ENCODE assay signal across 1 cellular context in genomic region chr11:65856689-65857499, GRCh38.
TF ChIP-seq lines count a peak whose summit lies in the region.

No MANE protein-coding gene starts in this region.

TF ChIP-seq in K562, 482 proteins besides CTCF, POLR2A, EP300 and RAD21 (continued from another document and continues in another):
- TF ChIP-seq CREB3L1 (IDR thresholded peaks at IDR 0.05; ENCODE audit: borderline replicate concordance, low read depth), result no peak
- TF ChIP-seq TOE1 (IDR thresholded peaks at IDR 0.05; ENCODE audit: borderline replicate concordance), result peak; percentile 92
- peak; percentile 14; the same call in 1 of the 2 replicates for TF ChIP-seq TOE1 (CRISPR knock-in tag; IDR thresholded peaks at IDR 0.05; ENCODE audit: borderline replicate concordance, low read depth)
- no peak for TF ChIP-seq FOXM1 (IDR thresholded peaks at IDR 0.05; ENCODE audit: low read depth)
- TF ChIP-seq FOXM1 (CRISPR knock-in tag; IDR thresholded peaks at IDR 0.05; ENCODE audit: low read depth), result no peak; the same call in none of the 2 replicates
- TF ChIP-seq FOXP1 (CRISPR knock-in tag; IDR thresholded peaks at IDR 0.05), result peak; percentile 38; the same call in 1 of the 2 replicates
- no peak for TF ChIP-seq ATF2 (CRISPR knock-in tag; IDR thresholded peaks at IDR 0.05)
- peak; percentile 89 for TF ChIP-seq ZFX (CRISPR knock-in tag; IDR thresholded peaks at IDR 0.05)
- peak; percentile 95 for TF ChIP-seq USF2 (CRISPR knock-in tag; IDR thresholded peaks at IDR 0.05)
- TF ChIP-seq AFF4 (CRISPR knock-in tag; IDR thresholded peaks at IDR 0.05), result no peak
- TF ChIP-seq PKNOX1 (IDR thresholded peaks at IDR 0.05), result 0 out of 2 replicates have a peak, but pooled peaks have one; percentile 13
- no peak for TF ChIP-seq HINFP (tag; conservative IDR thresholded peaks at IDR 0.05; ENCODE audit: low read depth)
- no peak for TF ChIP-seq GTF3C2 (IDR thresholded peaks at IDR 0.05; ENCODE audit: borderline replicate concordance, extremely low read depth, insufficient read length)
- TF ChIP-seq ATF1 (CRISPR knock-in tag; IDR thresholded peaks at IDR 0.05), result no peak
- 0 out of 2 replicates have a peak, but pooled peaks have one; percentile 35 for TF ChIP-seq ATF1 (tag; IDR thresholded peaks at IDR 0.05)
- no peak for TF ChIP-seq ZNF140 (CRISPR knock-in tag; IDR thresholded peaks at IDR 0.05)
- no peak for TF ChIP-seq NFYB (IDR thresholded peaks at IDR 0.05; ENCODE audit: extremely low read depth, insufficient read length)
- no peak for TF ChIP-seq MBD1 (CRISPR knock-in tag; IDR thresholded peaks at IDR 0.05)
- peak; percentile 75; the same call in 1 of the 2 replicates for TF ChIP-seq GABPB1 (CRISPR knock-in tag; IDR thresholded peaks at IDR 0.05)
- TF ChIP-seq CHCHD3 (CRISPR knock-in tag; IDR thresholded peaks at IDR 0.05), result no peak
- TF ChIP-seq JUN (IDR thresholded peaks at IDR 0.05; ENCODE audit: borderline replicate concordance, low read depth, low read length), result no peak; the same call in 1 of the 2 replicates
- TF ChIP-seq JUN (CRISPR knock-in tag; IDR thresholded peaks at IDR 0.05; ENCODE audit: borderline replicate concordance), result 0 out of 2 replicates have a peak, but pooled peaks have one; percentile 45
- TF ChIP-seq SMAD2 (IDR thresholded peaks at IDR 0.05; ENCODE audit: low read depth, low read length), result no peak
- no peak for TF ChIP-seq U2AF2 (optimal IDR thresholded peaks at IDR 0.05; ENCODE audit: low read depth, low read length)
- peak; percentile 69; the same call in 1 of the 2 replicates for TF ChIP-seq THAP12 (CRISPR knock-in tag; IDR thresholded peaks at IDR 0.05)
- TF ChIP-seq GMEB1 (CRISPR knock-in tag; IDR thresholded peaks at IDR 0.05), result 0 out of 2 replicates have a peak, but pooled peaks have one; percentile 10
- no peak for TF ChIP-seq ZNF239 (CRISPR knock-in tag; IDR thresholded peaks at IDR 0.05)
- no peak for TF ChIP-seq RNF219 (CRISPR knock-in tag; IDR thresholded peaks at IDR 0.05)
- no peak for TF ChIP-seq KAT7 (CRISPR knock-in tag; IDR thresholded peaks at IDR 0.05; ENCODE audit: borderline replicate concordance)
- TF ChIP-seq ZZZ3 (IDR thresholded peaks at IDR 0.05), result no peak
- 0 out of 2 replicates have a peak, but pooled peaks have one; percentile 7 for TF ChIP-seq THAP7 (CRISPR knock-in tag; IDR thresholded peaks at IDR 0.05)
